In genomic region chr14:69154779-69155178, GRCh38 we compare ENCODE assay signal across 14 cellular contexts. TPM values are rescaled to one million over a fixed set of nuclear protein-coding genes. Genes with fewer than 3 reads are reported as not detected.
DNase-seq lines count a peak whose midpoint lies in the region; ATAC-seq, FAIRE-seq and TF ChIP-seq lines count a peak whose summit lies in the region.
"Had no signal": no experiment of that assay in that cellular context is flagged by ENCODE, and none has a peak within 500 bp of the region (broad histone marks: within the 10 kb centered on the region; RNA-seq: fewer than 3 reads in every experiment).

No MANE protein-coding gene starts in this region.

- peaks cover 0 to 5% of the 10 kb centered on the region in 2 donors for H3K4me1 ChIP-seq in uterus

- peak overlapping the region in 1 of 2 donors; percentile 9 for H3K27ac Mint-ChIP-seq in natural killer cell
- no peak overlapping the region for H3K27ac Mint-ChIP-seq in natural killer cell treated with Interleukin-12 subunit alpha and Interleukin-12 subunit beta and Interleukin-15 and Interleukin-18, amount 100 ng/mL, for 72 hours
- H3K27ac Mint-ChIP-seq: CD14-positive monocyte had no signal

- peak overlapping the region; percentile 17 for H3K4me3 Mint-ChIP-seq in natural killer cell
- no peak overlapping the region for H3K4me3 Mint-ChIP-seq in natural killer cell treated with Interleukin-12 subunit alpha and Interleukin-12 subunit beta and Interleukin-15 and Interleukin-18, amount 100 ng/mL, for 72 hours

- peaks cover 22% of the 10 kb centered on the region in 2 donors for H3K4me1 Mint-ChIP-seq in natural killer cell
- H3K4me1 Mint-ChIP-seq in natural killer cell treated with Interleukin-12 subunit alpha and Interleukin-12 subunit beta and Interleukin-15 and Interleukin-18, amount 100 ng/mL, for 72 hours (ENCODE audit: low read depth in 2 of 2): peaks cover 14 to 19% of the 10 kb centered on the region in 2 donors

- no peaks in the 10 kb centered on the region for H3K9me3 Mint-ChIP-seq in natural killer cell
- H3K9me3 Mint-ChIP-seq in natural killer cell treated with Interleukin-12 subunit alpha and Interleukin-12 subunit beta and Interleukin-15 and Interleukin-18, amount 100 ng/mL, for 72 hours: no peaks in the 10 kb centered on the region
- H3K9me3 Mint-ChIP-seq: CD14-positive monocyte had no signal

- no peak for FAIRE-seq in frontal cortex (lab: Jason Lieb, UNC)

- H3K27ac ChIP-seq in VCaP (peak overlapping the region; percentile 28), uterus (no peak overlapping the region)
- H3K27ac ChIP-seq: HL-60 had no signal

- H3K27me3 Mint-ChIP-seq in natural killer cell (ENCODE audit: low read depth in 2 of 2): peaks cover 5 to 11% of the 10 kb centered on the region in 2 donors
- H3K27me3 Mint-ChIP-seq in natural killer cell treated with Interleukin-12 subunit alpha and Interleukin-12 subunit beta and Interleukin-15 and Interleukin-18, amount 100 ng/mL, for 72 hours: peaks cover 0 to 2% of the 10 kb centered on the region in 2 donors

- TF ChIP-seq CTCF in natural killer cell (IDR thresholded peaks at IDR 0.05): no peak
- peak; percentile 32; the same call in 1 of the 2 replicates for TF ChIP-seq CTCF in VCaP (conservative IDR thresholded peaks at IDR 0.05)
- no peak for TF ChIP-seq CTCF in uterus (IDR thresholded peaks at IDR 0.05)

- H3K36me3 ChIP-seq in uterus: no peaks in the 10 kb centered on the region
- H3K36me3 ChIP-seq: heart right ventricle had no signal

- DNase-seq in natural killer cell (no peak), iris pigment epithelial cell (ENCODE audit: low read depth) (peak; percentile 32), frontal cortex (ENCODE audit: low spot score in 2 of 2) (no peak), uterus (no peak)
- no peak for DNase-seq in natural killer cell treated with Interleukin-12 subunit alpha and Interleukin-12 subunit beta and Interleukin-15 and Interleukin-18, amount 100 ng/mL, for 72 hours (ENCODE audit: low spot score)
- no peak for DNase-seq in stimulated activated CD4-positive, alpha-beta T cell treated with anti-CD3 and anti-CD28 coated beads, Interleukin-2, amount 100 ng/mL, for 24 hours
- DNase-seq: caudate nucleus, heart right ventricle, NCI-H1436, occipital lobe had no signal

- no peaks in the 10 kb centered on the region for H3K36me3 Mint-ChIP-seq in natural killer cell
- no peaks in the 10 kb centered on the region for H3K36me3 Mint-ChIP-seq in natural killer cell treated with Interleukin-12 subunit alpha and Interleukin-12 subunit beta and Interleukin-15 and Interleukin-18, amount 100 ng/mL, for 72 hours
- H3K36me3 Mint-ChIP-seq: CD14-positive monocyte had no signal

- no peak overlapping the region for H3K4me3 ChIP-seq in uterus

- TF ChIP-seq POLR2A in uterus (IDR thresholded peaks at IDR 0.05): no peak

- ATAC-seq in natural killer cell: no peak
- no peak for ATAC-seq in natural killer cell treated with Interleukin-12 subunit alpha and Interleukin-12 subunit beta and Interleukin-15 and Interleukin-18, amount 100 ng/mL, for 72 hours
- no peak for ATAC-seq in GM21390 (IDR thresholded peaks at IDR 0.05; ENCODE audit: unreplicated experiment)
- ATAC-seq: heart right ventricle had no signal

- no peaks in the 10 kb centered on the region for H3K27me3 ChIP-seq in uterus
- H3K27me3 ChIP-seq: heart right ventricle had no signal

- intact Hi-C loops in natural killer cell (cut with micrococcal nuclease): loop anchor here (5.0 kb wide), 3 partner anchors 243 to 1753 kb away; partner anchors contain the start of genes ERH, PCNX1, SLC39A9 and SUSD6
- intact Hi-C loops in uterus (cut with DNase I; ENCODE audit: low total_unique reads): no loop called here

- H3K9me3 ChIP-seq in uterus: no peaks in the 10 kb centered on the region
- H3K9me3 ChIP-seq: heart right ventricle had no signal

RNA-seq across cellular contexts. Expression of gene DCAF5, which starts 1.9 kb away (rescaled TPM):
- total RNA-seq in natural killer cell: 100 to 1,000 TPM in 1 of 3 donors, 10 to 100 TPM in 2; 92.0 to 112 (median 99.2) TPM
- total RNA-seq in natural killer cell treated with Interleukin-12 subunit alpha and Interleukin-12 subunit beta and Interleukin-15 and Interleukin-18, amount 100 ng/mL, for 72 hours: 10 to 100 TPM; 51.3 to 52.0 TPM
- total RNA-seq in frontal cortex: 33.8 TPM
- total RNA-seq in uterus: 10 to 100 TPM; 32.2 to 68.5 (median 60.0) TPM

RNA-seq across cellular contexts. Expression of gene EXD2, which starts 36.5 kb away (rescaled TPM):
- total RNA-seq in natural killer cell (1 to 10 TPM; 2.0 to 4.9 (median 2.9) TPM), frontal cortex (51.8 TPM), uterus (10 to 100 TPM in 3 of 4 donors, 1 to 10 TPM in 1; 4.6 to 52.1 (median 28.3) TPM)
- 10 to 100 TPM in 1 of 2 donors, 1 to 10 TPM in 1; 8.7 to 10.4 TPM for total RNA-seq in natural killer cell treated with Interleukin-12 subunit alpha and Interleukin-12 subunit beta and Interleukin-15 and Interleukin-18, amount 100 ng/mL, for 72 hours
